Comparison of ENCODE assay signal across 1 cellular context in genomic region chr2:127985026-127985734, GRCh38.
TF ChIP-seq lines count a peak whose summit lies in the region.

No MANE protein-coding gene starts in this region.

TF ChIP-seq in HepG2, 621 proteins besides CTCF, POLR2A, EP300 and RAD21 (continues in another document):
- TF ChIP-seq ARID4A (CRISPR knock-in tag; IDR thresholded peaks at IDR 0.05; ENCODE audit: borderline replicate concordance) (no peak; the same call in 1 of the 2 replicates), ZSCAN31 (CRISPR knock-in tag; IDR thresholded peaks at IDR 0.05; ENCODE audit: low read depth) (no peak), FOXK2 (IDR thresholded peaks at IDR 0.05) (peak; percentile 51), ZNF567 (CRISPR knock-in tag; IDR thresholded peaks at IDR 0.05; ENCODE audit: borderline replicate concordance) (no peak), ZC3H4 (CRISPR knock-in tag; IDR thresholded peaks at IDR 0.05; ENCODE audit: borderline replicate concordance) (no peak), ZNF513 (CRISPR knock-in tag; conservative IDR thresholded peaks at IDR 0.05) (0 out of 2 replicates have a peak, but pooled peaks have one; percentile 46), ARHGAP35 (CRISPR knock-in tag; IDR thresholded peaks at IDR 0.05; ENCODE audit: borderline replicate concordance) (0 out of 2 replicates have a peak, but pooled peaks have one; percentile 39), RFX1 (IDR thresholded peaks at IDR 0.05) (0 out of 2 replicates have a peak, but pooled peaks have one; percentile 6), CEBPG (CRISPR knock-in tag; IDR thresholded peaks at IDR 0.05) (0 out of 2 replicates have a peak, but pooled peaks have one; percentile 13), MAF1 (CRISPR knock-in tag; IDR thresholded peaks at IDR 0.05; ENCODE audit: borderline replicate concordance) (no peak), ZNF761 (CRISPR knock-in tag; conservative IDR thresholded peaks at IDR 0.05) (no peak), MXI1 (IDR thresholded peaks at IDR 0.05; ENCODE audit: borderline replicate concordance, low read depth, low read length) (peak; percentile 8; the same call in 1 of the 3 replicates), MIER2 (CRISPR knock-in tag; IDR thresholded peaks at IDR 0.05) (0 out of 2 replicates have a peak, but pooled peaks have one; percentile 36), MAFK (conservative IDR thresholded peaks at IDR 0.05 in 1 of 2, IDR thresholded peaks at IDR 0.05 in 1 of 2; ENCODE audit: low read length in 2 of 2) (0 out of 4 replicates have a peak, but pooled peaks of 1 of the 2 experiments have one; percentile 20), E2F2 (CRISPR knock-in tag; IDR thresholded peaks at IDR 0.05; ENCODE audit: borderline replicate concordance) (no peak), CCDC6 (CRISPR knock-in tag; IDR thresholded peaks at IDR 0.05) (no peak), PTBP1 (IDR thresholded peaks at IDR 0.05; ENCODE audit: low read depth, low read length, poor library complexity, severe bottlenecking) (no peak), KAT8 (CRISPR knock-in tag; IDR thresholded peaks at IDR 0.05) (0 out of 2 replicates have a peak, but pooled peaks have one; percentile 18), ZBTB20 (CRISPR knock-in tag; IDR thresholded peaks at IDR 0.05; ENCODE audit: borderline replicate concordance, low read depth) (0 out of 2 replicates have a peak, but pooled peaks have one; percentile 41), NCOR1 (IDR thresholded peaks at IDR 0.05; ENCODE audit: borderline replicate concordance, low read length) (peak; percentile 49; the same call in 1 of the 2 replicates), FOXA1 (IDR thresholded peaks at IDR 0.05) (0 out of 2 replicates have a peak, but pooled peaks have one; percentile 38), FOXA1 (CRISPR knock-in tag; IDR thresholded peaks at IDR 0.05) (peak; percentile 53), SAFB2 (CRISPR knock-in tag; IDR thresholded peaks at IDR 0.05; ENCODE audit: borderline replicate concordance, low read depth) (0 out of 2 replicates have a peak, but pooled peaks have one; percentile 27), ZNF770 (CRISPR knock-in tag; IDR thresholded peaks at IDR 0.05) (no peak), ZBTB26 (CRISPR knock-in tag; IDR thresholded peaks at IDR 0.05; ENCODE audit: borderline replicate concordance) (no peak), THAP9 (CRISPR knock-in tag; IDR thresholded peaks at IDR 0.05; ENCODE audit: borderline replicate concordance) (no peak), CHD4 (IDR thresholded peaks at IDR 0.05; ENCODE audit: borderline replicate concordance, low read length) (peak; percentile 58; the same call in 1 of the 2 replicates), FOXO1 (CRISPR knock-in tag; IDR thresholded peaks at IDR 0.05) (no peak), GATAD2A (CRISPR knock-in tag; IDR thresholded peaks at IDR 0.05) (0 out of 2 replicates have a peak, but pooled peaks have one; percentile 17), IRF1 (CRISPR knock-in tag; IDR thresholded peaks at IDR 0.05; ENCODE audit: low read depth) (no peak), ZNF619 (CRISPR knock-in tag; IDR thresholded peaks at IDR 0.05) (peak; percentile 63; the same call in 1 of the 2 replicates), PAX8 (CRISPR knock-in tag; IDR thresholded peaks at IDR 0.05; ENCODE audit: borderline replicate concordance) (no peak), RFX5 (IDR thresholded peaks at IDR 0.05; ENCODE audit: low read depth, low read length) (peak; percentile 38; the same call in 1 of the 2 replicates), ZFP82 (CRISPR knock-in tag; IDR thresholded peaks at IDR 0.05; ENCODE audit: borderline replicate concordance) (no peak), YY1 (IDR thresholded peaks at IDR 0.05; ENCODE audit: insufficient read depth, insufficient replicate concordance, low read depth, low read length) (peak; percentile 18), FOXK1 (CRISPR knock-in tag; IDR thresholded peaks at IDR 0.05; ENCODE audit: borderline replicate concordance, low read depth) (0 out of 2 replicates have a peak, but pooled peaks have one; percentile 12), MXD3 (CRISPR knock-in tag; IDR thresholded peaks at IDR 0.05) (no peak), ZNF609 (CRISPR knock-in tag; IDR thresholded peaks at IDR 0.05; ENCODE audit: borderline replicate concordance) (peak; percentile 42; the same call in 1 of the 2 replicates), ZFP62 (CRISPR knock-in tag; IDR thresholded peaks at IDR 0.05) (no peak), ERF (CRISPR knock-in tag; IDR thresholded peaks at IDR 0.05) (peak; percentile 22; the same call in 1 of the 2 replicates), TBX3 (IDR thresholded peaks at IDR 0.05; ENCODE audit: borderline replicate concordance) (peak; percentile 39; the same call in 1 of the 2 replicates)
